1 cellular context compared by ENCODE assay signal in genomic region chr11:68540504-68540903, GRCh38.
TF ChIP-seq lines count a peak whose summit lies in the region.

No MANE protein-coding gene starts in this region.

TF ChIP-seq in GM23338, 12 proteins besides CTCF, POLR2A, EP300 and RAD21 (continued from another document):
- 0 out of 2 replicates have a peak, but pooled peaks have one; percentile 1 for TF ChIP-seq ZNF462 (CRISPR knock-in tag; IDR thresholded peaks at IDR 0.05)
- peak; percentile 36 for TF ChIP-seq POLR2AphosphoS5 (IDR thresholded peaks at IDR 0.05; ENCODE audit: low read depth)
TF ChIP-seq in GM23338: peak in this region for 3; not testable (repeated sequence) for 9.
